In the genomic region with DNA sequence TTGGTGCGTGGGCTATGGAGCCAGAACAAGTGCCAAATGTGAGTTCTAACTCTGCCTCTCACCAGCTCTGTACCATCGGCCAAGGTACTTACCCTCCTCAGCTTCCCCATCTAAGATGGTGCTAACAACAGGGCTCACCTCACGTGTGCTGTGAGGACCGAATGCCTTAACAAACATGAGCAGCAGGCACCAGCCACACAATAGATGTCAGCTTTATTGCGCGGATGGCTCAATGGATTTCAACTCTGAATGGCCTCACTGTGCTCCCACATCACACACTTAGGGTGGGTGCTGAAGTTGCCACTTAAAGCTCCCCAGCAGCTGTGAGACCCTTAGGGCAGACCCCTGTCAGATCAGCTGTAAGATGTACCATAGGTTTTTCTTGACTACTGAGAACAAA, we compare ENCODE assay signal across 2 cellular contexts.
A peak's percentile ranks its signal among the peaks of the same experiment; 100 is the strongest.
TF ChIP-seq lines count a peak whose summit lies in the region.

No MANE protein-coding gene starts in this region.

TF ChIP-seq in GM12891, 5 proteins besides CTCF, POLR2A, EP300 and RAD21:
- no peak for TF ChIP-seq POU2F2 (IDR thresholded peaks at IDR 0.05; ENCODE audit: low read depth, low read length)
- no peak for TF ChIP-seq PAX5 (IDR thresholded peaks at IDR 0.05; ENCODE audit: insufficient read depth, low read length, severe bottlenecking)
- TF ChIP-seq TAF1 (IDR thresholded peaks at IDR 0.05; ENCODE audit: low read depth, low read length) = no peak

TF ChIP-seq in GM12878, 131 proteins besides CTCF, POLR2A, EP300 and RAD21:
- peak; percentile 33; the same call in 1 of the 2 replicates for TF ChIP-seq POLR2AphosphoS5 (IDR thresholded peaks at IDR 0.05; ENCODE audit: low read length)
- TF ChIP-seq BHLHE40 (IDR thresholded peaks at IDR 0.05; ENCODE audit: borderline replicate concordance in 1 of 2, low read depth in 2 of 2, low read length in 1 of 2) = no peak
- no peak for TF ChIP-seq SREBF2 (IDR thresholded peaks at IDR 0.05; ENCODE audit: low read length)
